ENCODE assay signal across 20 cellular contexts in the genomic region with DNA sequence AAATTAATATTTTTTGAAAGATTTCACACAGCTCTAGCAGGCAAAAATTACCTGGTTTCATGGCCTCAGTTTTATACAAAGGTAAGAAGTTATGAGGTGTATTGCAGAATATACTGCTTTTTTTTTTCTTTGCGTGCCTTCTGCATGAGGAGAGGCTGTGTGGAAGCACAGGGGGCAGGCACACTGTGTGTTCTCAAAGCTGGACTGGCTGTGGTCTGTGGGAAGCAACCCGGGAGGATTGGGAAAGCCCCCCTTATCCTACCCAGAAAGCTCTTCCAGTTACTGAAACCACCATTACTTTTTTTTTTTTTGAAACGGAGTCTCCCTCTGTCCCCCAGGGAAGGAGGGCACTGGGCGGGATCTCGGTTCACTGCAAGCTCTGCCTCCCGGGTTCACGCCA. TPM values are rescaled to one million over a fixed set of nuclear protein-coding genes. Genes with fewer than 3 reads are reported as not detected.
A peak's percentile ranks its signal among the peaks of the same experiment; 100 is the strongest.
DNase-seq lines count a peak whose midpoint lies in the region; ATAC-seq, FAIRE-seq and TF ChIP-seq lines count a peak whose summit lies in the region.
"Had no signal": no experiment of that assay in that cellular context is flagged by ENCODE, and none has a peak within 500 bp of the region (broad histone marks: within the 10 kb centered on the region; RNA-seq: fewer than 3 reads in every experiment).

No MANE protein-coding gene starts in this region.

- ATAC-seq in GM19351 (IDR thresholded peaks at IDR 0.05; ENCODE audit: unreplicated experiment) (peak; percentile 55), GM12878 (peak; percentile 52), pancreas (no peak)
- ATAC-seq: K562 had no signal

- no peak for TF ChIP-seq POLR2A in GM12878 (IDR thresholded peaks at IDR 0.05; ENCODE audit: low read depth, low read length)

- DNase-seq in DMS53 (lab: John Stamatoyannopoulos, UW) (peak; percentile 53), DMS53 treated with DMSO at 0.1 percent for 48 hours (lab: John Stamatoyannopoulos, UW; ENCODE audit: unreplicated experiment) (no peak), GM12878 (ENCODE audit: low read depth, low spot score) (no peak), GM19239 (ENCODE audit: insufficient read length, low spot score) (no peak), pancreas (no peak), NCI-H1436 treated with DMSO at 0.1 percent for 48 hours (lab: John Stamatoyannopoulos, UW) (no peak)
- DNase-seq: CD4-positive, alpha-beta memory T cell; GF-D8; GM23248; IMR-90 had no signal

- in situ Hi-C loops in GM12878 (cut with MboI): no loop called here

- no peak overlapping the region for H3K4me2 ChIP-seq in GM12878 (ENCODE audit: control insufficient read depth, insufficient read depth)
- H3K4me2 ChIP-seq: BLaER1 had no signal

- no peak overlapping the region for H3K9ac ChIP-seq in GM12878 (ENCODE audit: control insufficient read depth, insufficient read depth, low read length)
- H3K9ac ChIP-seq: BLaER1, GM23248 had no signal

- SMC1A ChIA-PET in GM12878 (lab: Charles Lee; ENCODE audit: uncharacterized antibody, unreplicated experiment): interaction anchor here (0.8 to 13.5 kb wide), 7 partner anchors 22 to 292 kb away, joined by 3 to 214 read pairs (median 4); a partner anchor contains a TSS

- H3K36me3 ChIP-seq in GM12878 (ENCODE audit: control insufficient read depth in 2 of 2, insufficient read depth in 2 of 2, low read length in 1 of 2) (0 out of 4 replicates have a peak, but pooled peaks cover 0 to 2% of the 10 kb centered on the region in 2 experiments), pancreas (no peaks in the 10 kb centered on the region)
- H3K36me3 ChIP-seq: BLaER1, HAP-1 had no signal

- peaks cover 3% of the 10 kb centered on the region for H3K79me2 ChIP-seq in GM12878 (ENCODE audit: control insufficient read depth, insufficient read depth, low read length)

- CTCF ChIA-PET in GM12878 (lab: Yijun Ruan, JAX): interaction anchor here (0.7 to 10.1 kb wide), 5 partner anchors 9 to 269 kb away, joined by 3 to 113 read pairs (median 3); no protein-coding TSS in a partner anchor

- H3K4me3 ChIP-seq in GM12878: no peak overlapping the region
- H3K4me3 ChIP-seq in pancreas: no peak overlapping the region
- H3K4me3 ChIP-seq: BLaER1, GM23248, HAP-1, K562 had no signal

- H2AFZ ChIP-seq in GM12878 (ENCODE audit: control insufficient read depth, low read depth, low read length): no peak overlapping the region
- H2AFZ ChIP-seq: GM23248 had no signal

- POLR2A ChIA-PET in GM12878 (lab: Charles Lee): interaction anchor here (1.1 to 2.4 kb wide), 3 partner anchors 17 to 51 kb away, joined by 3 to 10 read pairs (median 4); a partner anchor contains a TSS

- intact Hi-C loops in GM12878 (cut with micrococcal nuclease; ENCODE audit: unreplicated experiment) (no loop called here), pancreas (cut with DNase I) (no loop called here)

- TF ChIP-seq EP300 in GM12878 (IDR thresholded peaks at IDR 0.05; ENCODE audit: borderline replicate concordance in 1 of 2, control insufficient read depth in 1 of 2, low read depth in 2 of 2, low read length in 2 of 2): no peak

- RAD21 ChIA-PET in GM12878 (lab: Charles Lee; ENCODE audit: unreplicated experiment): interaction anchor here (0.9 to 4.8 kb wide), 4 partner anchors 26 to 292 kb away, joined by 4 to 48 read pairs (median 6); a partner anchor contains a TSS

- H3K4me1 ChIP-seq in GM12878 (ENCODE audit: control insufficient read depth, insufficient read depth, low read length): peaks cover 9% of the 10 kb centered on the region
- H3K4me1 ChIP-seq in pancreas: no peaks in the 10 kb centered on the region
- H3K4me1 ChIP-seq: HAP-1 had no signal

- no TSS peak for BruUV-seq in GM12878 (replicated peaks; lab: Mats Ljungman, UMichigan)

- no peak for TF ChIP-seq RAD21 in GM12878 (IDR thresholded peaks at IDR 0.05; ENCODE audit: insufficient read depth, low read depth, low read length)

- FAIRE-seq in GM12878 (lab: Jason Lieb, UNC) (no peak), GM19239 (lab: Jason Lieb, UNC) (no peak), pancreas (lab: Jason Lieb, UNC) (no peak)
- FAIRE-seq: HTR-8/SVneo, K562 had no signal

- H4K20me1 ChIP-seq in GM12878 (ENCODE audit: control insufficient read depth, insufficient read depth): no peaks in the 10 kb centered on the region

- WGBS in GM12878 (ENCODE audit: insufficient coverage, insufficient replicate concordance, low lambda C conversion rate, missing lambda C conversion rate): 0% methylated on average over 1 of the region's 7 CpGs
- 81% methylated on average over 2 to 5 of the region's 7 CpGs for WGBS in pancreas, 2 donors

- TF ChIP-seq CTCF in GM12878 (IDR thresholded peaks at IDR 0.05 in 2 of 3, conservative IDR thresholded peaks at IDR 0.05 in 1 of 3; ENCODE audit: control insufficient read depth in 2 of 3, extremely low read depth in 1 of 3, insufficient read depth in 1 of 3, low read depth in 3 of 3, low read length in 3 of 3): no peak
- no peak for TF ChIP-seq CTCF in pancreas (IDR thresholded peaks at IDR 0.05)

- H3K27me3 ChIP-seq in GM12878 (replicated peaks in 1 of 2; ENCODE audit: control insufficient read depth in 2 of 2, insufficient read depth in 2 of 2, low read length in 1 of 2) (no peaks in the 10 kb centered on the region), pancreas (no peaks in the 10 kb centered on the region)

- H3K27ac ChIP-seq in GM12878 (ENCODE audit: control insufficient read depth, insufficient read depth) (no peak overlapping the region), pancreas (no peak overlapping the region)
- H3K27ac ChIP-seq: 22Rv1, BLaER1, GM23248 had no signal

- H3K9me3 ChIP-seq in GM12878 (replicated peaks; ENCODE audit: control insufficient read depth, insufficient read depth, low read length) (no peaks in the 10 kb centered on the region; the same call in 2 of the 3 replicates), pancreas (no peaks in the 10 kb centered on the region)
- H3K9me3 ChIP-seq: BLaER1, HAP-1 had no signal

TF ChIP-seq in GM12878, 131 proteins besides CTCF, POLR2A, EP300 and RAD21 (continues in another document):
- TF ChIP-seq, protein P1, sequence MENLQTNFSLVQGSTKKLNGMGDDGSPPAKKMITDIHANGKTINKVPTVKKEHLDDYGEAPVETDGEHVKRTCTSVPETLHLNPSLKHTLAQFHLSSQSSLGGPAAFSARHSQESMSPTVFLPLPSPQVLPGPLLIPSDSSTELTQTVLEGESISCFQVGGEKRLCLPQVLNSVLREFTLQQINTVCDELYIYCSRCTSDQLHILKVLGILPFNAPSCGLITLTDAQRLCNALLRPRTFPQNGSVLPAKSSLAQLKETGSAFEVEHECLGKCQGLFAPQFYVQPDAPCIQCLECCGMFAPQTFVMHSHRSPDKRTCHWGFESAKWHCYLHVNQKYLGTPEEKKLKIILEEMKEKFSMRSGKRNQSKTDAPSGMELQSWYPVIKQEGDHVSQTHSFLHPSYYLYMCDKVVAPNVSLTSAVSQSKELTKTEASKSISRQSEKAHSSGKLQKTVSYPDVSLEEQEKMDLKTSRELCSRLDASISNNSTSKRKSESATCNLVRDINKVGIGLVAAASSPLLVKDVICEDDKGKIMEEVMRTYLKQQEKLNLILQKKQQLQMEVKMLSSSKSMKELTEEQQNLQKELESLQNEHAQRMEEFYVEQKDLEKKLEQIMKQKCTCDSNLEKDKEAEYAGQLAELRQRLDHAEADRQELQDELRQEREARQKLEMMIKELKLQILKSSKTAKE (IDR thresholded peaks at IDR 0.05; ENCODE audit: low read depth, poor library complexity, severe bottlenecking): no peak
- TF ChIP-seq YY1 (IDR thresholded peaks at IDR 0.05; ENCODE audit: low read depth, low read length): 0 out of 2 replicates have a peak, but pooled peaks have one; percentile 19
- no peak for TF ChIP-seq ZBED1 (IDR thresholded peaks at IDR 0.05; ENCODE audit: borderline replicate concordance)
- no peak for TF ChIP-seq PAX5 (IDR thresholded peaks at IDR 0.05; ENCODE audit: borderline replicate concordance, low read depth, low read length)
- TF ChIP-seq CREM (IDR thresholded peaks at IDR 0.05; ENCODE audit: low read depth): peak; percentile 49; the same call in 1 of the 2 replicates
- TF ChIP-seq ETV6 (conservative IDR thresholded peaks at IDR 0.05 in 1 of 2, IDR thresholded peaks at IDR 0.05 in 1 of 2; ENCODE audit: borderline replicate concordance in 1 of 2, low read depth in 1 of 2): peak in 1 of 2 experiments; percentile 34; a peak in 1 of 4 replicates
- peak; percentile 71 for TF ChIP-seq NFIC (IDR thresholded peaks at IDR 0.05; ENCODE audit: low read depth, low read length)
- no peak for TF ChIP-seq MEF2B (IDR thresholded peaks at IDR 0.05; ENCODE audit: partially characterized antibody, poor library complexity, severe bottlenecking)

RNA-seq across cellular contexts. Expression of a gene that starts 25.0 kb away (rescaled TPM):
- total RNA-seq in GM12878 (2013; cell fraction: nucleolus; rRNA removed): 64.4 and 79.9 TPM in 2 replicates
- total RNA-seq in GM12878 (2014; rRNA removed) (1.2 and 1.7 TPM in 2 replicates), GM12878 (2014; rRNA removed; fragmentation: Illumina TruSeq; extraction: Trizol) (0.60 and 0.81 TPM in 2 replicates), GM12878 (2021) (3.1 and 4.1 TPM in 2 replicates), pancreas (1 to 10 TPM in 5 of 6 donors, under 1 TPM in 1; 0.34 to 3.7 (median 2.4) TPM)
- 0.26 TPM for polyA plus RNA-seq in GM12878 (2011; ENCODE audit: low read depth)
- polyA plus RNA-seq in GM12878 (2011; rRNA removed) (1.5 and 3.2 TPM in 2 replicates), GM12878 (2014; fragmentation: Illumina TruSeq; extraction: Trizol) (0.57 and 0.67 TPM in 2 replicates), GM12878 (2014; fragmentation: Nextera tagmentation; extraction: Ambion mirVana) (under 1 TPM; 0.02 to 0.04 TPM), GM12878 (2014; rRNA removed) (2.2 and 2.7 TPM in 2 replicates), GM12878 (2016; fragmentation: Nextera tagmentation; extraction: Ambion mirVana) (under 1 TPM; 0.43 to 0.71 TPM), pancreas (10 to 100 TPM; 10.1 to 24.7 TPM)
- 3.4 and 5.2 TPM in 2 replicates for polyA plus RNA-seq in GM12878 (2011; cell fraction: cytosol; rRNA removed)
- 41.2 and 48.3 TPM in 2 replicates for polyA plus RNA-seq in GM12878 (2011; cell fraction: nucleus; rRNA removed)
- 1.0 and 1.2 TPM in 2 replicates for polyA plus RNA-seq in GM12878 (2012)
- polyA minus RNA-seq in GM12878 (2011; rRNA and poly(A)+ RNA removed): 2.4 and 7.1 TPM in 2 replicates
- polyA minus RNA-seq in GM12878 (2011; cell fraction: cytosol; rRNA and poly(A)+ RNA removed): 1.9 and 3.1 TPM in 2 replicates
- 14.9 and 22.1 TPM in 2 replicates for polyA minus RNA-seq in GM12878 (2011; cell fraction: nucleus; rRNA and poly(A)+ RNA removed)
- total RNA-seq: A673, GM23248, IMR-90, K562, M059J had no signal
- polyA plus RNA-seq: AG04450; CD14-positive monocyte; CD4-positive, alpha-beta memory T cell; GM23248; IMR-90; K562 had no signal

Comparison
In these comparisons a context has a peak if more than half of its experiments do, and no peak if none do; other contexts are left out.
1. ATAC-seq: peak in GM19351 (single experiment) and GM12878 (single experiment); none in pancreas (0 of 4).